32 cellular contexts compared by ENCODE assay signal in the genomic region with DNA sequence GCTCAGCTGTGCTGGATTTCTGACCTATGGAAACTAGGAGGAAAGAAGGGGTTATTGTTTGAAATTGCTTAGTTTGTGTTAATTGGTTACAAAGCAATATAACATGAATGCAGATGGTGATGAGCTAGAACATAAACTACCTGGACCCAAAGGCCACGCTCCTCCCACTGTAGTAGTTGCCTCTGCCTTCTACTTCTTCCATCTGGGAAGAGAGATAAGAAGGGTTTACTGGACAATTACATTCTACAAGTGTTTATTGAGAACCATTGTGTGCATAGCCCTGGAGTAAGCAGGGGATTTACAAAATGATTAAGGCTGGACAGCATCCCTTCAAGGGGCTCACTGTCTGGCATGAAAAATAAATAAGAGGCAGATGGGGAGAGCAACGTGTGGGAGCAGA.
"Had no signal": no experiment of that assay in that cellular context is flagged by ENCODE, and none has a peak within 500 bp of the region (broad histone marks: within the 10 kb centered on the region; RNA-seq: fewer than 3 reads in every experiment).

No MANE protein-coding gene starts in this region.

- H3K27ac Mint-ChIP-seq: activated B cell treated with CpG ODN at 0.5 μM for 24 hours; activated CD4-positive, alpha-beta memory T cell treated with anti-CD3 and anti-CD28 coated beads for 36 hours; activated CD4-positive, alpha-beta T cell treated with anti-CD3 and anti-CD28 coated beads, Interleukin-2, amount 10 ng/mL, durations not matched to agents 24 days and 14 days; activated CD8-positive, alpha-beta T cell treated with anti-CD3 and anti-CD28 coated beads for 36 hours; activated naive CD4-positive, alpha-beta T cell treated with anti-CD3 and anti-CD28 coated beads, Interleukin-2, amount 10 ng/mL, durations not matched to agents 7 days and 5 days; activated naive CD4-positive, alpha-beta T cell treated with anti-CD3 and anti-CD28 coated beads, Interleukin-2, amount 50 U/mL, for 24 hours; activated naive CD8-positive, alpha-beta T cell; activated naive CD8-positive, alpha-beta T cell treated with anti-CD3 and anti-CD28 coated beads, Interleukin-2, amount 10 ng/mL, durations not matched to agents 7 days and 5 days; activated naive CD8-positive, alpha-beta T cell treated with anti-CD3 and anti-CD28 coated beads, Interleukin-2, amount 50 U/mL, for 24 hours; activated T-cell treated with anti-CD3 and anti-CD28 coated beads, Interleukin-2, amount 50 U/mL, for 72 hours; activated T-helper 1 cell treated with anti-CD3 and anti-CD28 coated beads, Interleukin-12 subunit alpha, Interleukin-12 subunit beta, Interleukin-2, Interleukin-4 antibody, amounts not matched to agents 30 ng/mL and 10 ng/mL and 1 ng/mL, durations not matched to agents 14 hours and 24 hours and 36 hours; activated T-helper 17 cell treated with anti-CD3 and anti-CD28 coated beads, Interleukin-2, amount 50 U/mL, for 72 hours; brain; T-helper 1 cell treated with Interleukin-12 subunit alpha and Interleukin-12 subunit beta and Interleukin-4 antibody, amounts not matched to agents 30 μg/mL and 1 μg/mL, for 36 hours; T-helper 2 cell treated with Interferon-gamma antibody and Interleukin-4, amounts not matched to agents 5 μg/mL and 100 μg/mL, for 36 hours had no signal

- DNase-seq: activated B cell treated with CpG ODN at 0.5 μM for 24 hours; activated CD4-positive, alpha-beta memory T cell treated with anti-CD3 and anti-CD28 coated beads for 36 hours; activated CD4-positive, alpha-beta T cell treated with anti-CD3 and anti-CD28 coated beads for 4 hours; activated CD4-positive, alpha-beta T cell treated with anti-CD3 and anti-CD28 coated beads, Interleukin-2, amount 10 ng/mL, durations not matched to agents 24 days and 14 days; activated CD4-positive, alpha-beta T cell treated with anti-CD3 and anti-CD28 coated beads, Interleukin-2, amount 50 U/mL, for 1 hour; activated CD4-positive, alpha-beta T cell treated with anti-CD3 and anti-CD28 coated beads, Interleukin-2, amount 50 U/mL, for 4 hours; activated CD4-positive, CD25-positive, alpha-beta regulatory T cell treated with anti-CD3 and anti-CD28 coated beads, Interleukin-2, amount 50 U/mL, for 72 hours; activated CD8-positive, alpha-beta memory T cell treated with anti-CD3 and anti-CD28 coated beads, Interleukin-2, amount 50 U/mL, for 4 hours; activated CD8-positive, alpha-beta T cell treated with anti-CD3 and anti-CD28 coated beads for 36 hours; activated effector memory CD4-positive, alpha-beta T cell treated with anti-CD3 and anti-CD28 coated beads, Interleukin-2, amount 50 U/mL, for 16 hours; activated naive CD4-positive, alpha-beta T cell treated with anti-CD3 and anti-CD28 coated beads, Interleukin-2, amount 10 ng/mL, durations not matched to agents 7 days and 5 days; activated naive CD4-positive, alpha-beta T cell treated with Interleukin-2 at 50 U/mL for 16 hours; activated naive CD8-positive, alpha-beta T cell treated with anti-CD3 and anti-CD28 coated beads, Interleukin-2, amount 10 ng/mL, durations not matched to agents 7 days and 5 days; activated naive CD8-positive, alpha-beta T cell treated with anti-CD3 and anti-CD28 coated beads, Interleukin-2, amount 50 U/mL, for 24 hours; activated T-cell treated with anti-CD3 and anti-CD28 coated beads for 4 hours; activated T-cell treated with anti-CD3 and anti-CD28 coated beads, Interleukin-2, amount 50 U/mL, for 1 hour; activated T-cell treated with anti-CD3 and anti-CD28 coated beads, Interleukin-2, amount 50 U/mL, for 4 hours; activated T-cell treated with anti-CD3 and anti-CD28 coated beads, Interleukin-2, amount 50 U/mL, for 72 hours; amygdala; anterior cingulate cortex; caudate nucleus; cerebellar nuclear complex; T-helper 2 cell; T-helper 9 cell had no signal

- H3K27me3 Mint-ChIP-seq: activated B cell treated with CpG ODN at 0.5 μM for 24 hours; activated CD4-positive, alpha-beta memory T cell treated with anti-CD3 and anti-CD28 coated beads for 36 hours; activated CD4-positive, alpha-beta T cell treated with anti-CD3 and anti-CD28 coated beads, Interleukin-2, amount 10 ng/mL, durations not matched to agents 24 days and 14 days; activated CD8-positive, alpha-beta T cell treated with anti-CD3 and anti-CD28 coated beads for 36 hours; activated naive CD4-positive, alpha-beta T cell treated with anti-CD3 and anti-CD28 coated beads, Interleukin-2, amount 10 ng/mL, durations not matched to agents 7 days and 5 days; activated naive CD4-positive, alpha-beta T cell treated with anti-CD3 and anti-CD28 coated beads, Interleukin-2, amount 50 U/mL, for 24 hours; activated naive CD8-positive, alpha-beta T cell; activated naive CD8-positive, alpha-beta T cell treated with anti-CD3 and anti-CD28 coated beads, Interleukin-2, amount 10 ng/mL, durations not matched to agents 7 days and 5 days; activated naive CD8-positive, alpha-beta T cell treated with anti-CD3 and anti-CD28 coated beads, Interleukin-2, amount 50 U/mL, for 24 hours; activated T-helper 17 cell treated with anti-CD3 and anti-CD28 coated beads, Interleukin-2, amount 50 U/mL, for 72 hours; brain; central memory CD8-positive, alpha-beta T cell had no signal

- H3K9me3 Mint-ChIP-seq: activated B cell treated with CpG ODN at 0.5 μM for 24 hours; activated CD4-positive, alpha-beta memory T cell treated with anti-CD3 and anti-CD28 coated beads for 36 hours; activated CD4-positive, alpha-beta T cell treated with anti-CD3 and anti-CD28 coated beads, Interleukin-2, amount 10 ng/mL, durations not matched to agents 24 days and 14 days; activated naive CD4-positive, alpha-beta T cell treated with anti-CD3 and anti-CD28 coated beads, Interleukin-2, amount 50 U/mL, for 24 hours; activated naive CD8-positive, alpha-beta T cell treated with anti-CD3 and anti-CD28 coated beads, Interleukin-2, amount 50 U/mL, for 24 hours; activated T-cell treated with anti-CD3 and anti-CD28 coated beads, Interleukin-2, amount 50 U/mL, for 72 hours; activated T-helper 1 cell treated with anti-CD3 and anti-CD28 coated beads, Interleukin-12 subunit alpha, Interleukin-12 subunit beta, Interleukin-2, Interleukin-4 antibody, amounts not matched to agents 30 ng/mL and 10 ng/mL and 1 ng/mL, durations not matched to agents 14 hours and 24 hours and 36 hours; activated T-helper 17 cell treated with anti-CD3 and anti-CD28 coated beads, Interleukin-2, amount 50 U/mL, for 72 hours; brain; central memory CD8-positive, alpha-beta T cell; T-helper 2 cell treated with Interferon-gamma antibody and Interleukin-4, amounts not matched to agents 5 μg/mL and 100 μg/mL, for 36 hours had no signal

- H3K4me3 Mint-ChIP-seq: activated B cell treated with CpG ODN at 0.5 μM for 24 hours; activated CD4-positive, alpha-beta memory T cell treated with anti-CD3 and anti-CD28 coated beads for 36 hours; activated CD4-positive, alpha-beta T cell treated with anti-CD3 and anti-CD28 coated beads, Interleukin-2, amount 10 ng/mL, durations not matched to agents 24 days and 14 days; activated CD8-positive, alpha-beta T cell treated with anti-CD3 and anti-CD28 coated beads for 36 hours; activated naive CD4-positive, alpha-beta T cell treated with anti-CD3 and anti-CD28 coated beads, Interleukin-2, amount 10 ng/mL, durations not matched to agents 7 days and 5 days; activated naive CD4-positive, alpha-beta T cell treated with anti-CD3 and anti-CD28 coated beads, Interleukin-2, amount 50 U/mL, for 24 hours; activated naive CD8-positive, alpha-beta T cell; activated naive CD8-positive, alpha-beta T cell treated with anti-CD3 and anti-CD28 coated beads, Interleukin-2, amount 10 ng/mL, durations not matched to agents 7 days and 5 days; activated naive CD8-positive, alpha-beta T cell treated with anti-CD3 and anti-CD28 coated beads, Interleukin-2, amount 50 U/mL, for 24 hours; activated T-cell treated with anti-CD3 and anti-CD28 coated beads, Interleukin-2, amount 50 U/mL, for 4 hours; activated T-cell treated with anti-CD3 and anti-CD28 coated beads, Interleukin-2, amount 50 U/mL, for 72 hours; activated T-helper 1 cell treated with anti-CD3 and anti-CD28 coated beads, Interleukin-12 subunit alpha, Interleukin-12 subunit beta, Interleukin-2, Interleukin-4 antibody, amounts not matched to agents 30 ng/mL and 10 ng/mL and 1 ng/mL, durations not matched to agents 14 hours and 24 hours and 36 hours; activated T-helper 17 cell treated with anti-CD3 and anti-CD28 coated beads, Interleukin-2, amount 50 U/mL, for 72 hours; brain; central memory CD8-positive, alpha-beta T cell; T-helper 1 cell treated with Interleukin-12 subunit alpha and Interleukin-12 subunit beta and Interleukin-4 antibody, amounts not matched to agents 30 μg/mL and 1 μg/mL, for 36 hours; T-helper 2 cell treated with Interferon-gamma antibody and Interleukin-4, amounts not matched to agents 5 μg/mL and 100 μg/mL, for 36 hours had no signal

- H3K36me3 Mint-ChIP-seq: activated CD4-positive, alpha-beta memory T cell treated with anti-CD3 and anti-CD28 coated beads for 36 hours; activated naive CD4-positive, alpha-beta T cell treated with anti-CD3 and anti-CD28 coated beads, Interleukin-2, amount 10 ng/mL, durations not matched to agents 7 days and 5 days; activated naive CD4-positive, alpha-beta T cell treated with anti-CD3 and anti-CD28 coated beads, Interleukin-2, amount 50 U/mL, for 24 hours; activated naive CD8-positive, alpha-beta T cell; activated naive CD8-positive, alpha-beta T cell treated with anti-CD3 and anti-CD28 coated beads, Interleukin-2, amount 10 ng/mL, durations not matched to agents 7 days and 5 days; brain had no signal

- H3K4me1 Mint-ChIP-seq: activated B cell treated with CpG ODN at 0.5 μM for 24 hours; activated CD4-positive, alpha-beta T cell treated with anti-CD3 and anti-CD28 coated beads, Interleukin-2, amount 10 ng/mL, durations not matched to agents 24 days and 14 days; activated naive CD4-positive, alpha-beta T cell treated with anti-CD3 and anti-CD28 coated beads, Interleukin-2, amount 10 ng/mL, durations not matched to agents 7 days and 5 days; activated naive CD4-positive, alpha-beta T cell treated with anti-CD3 and anti-CD28 coated beads, Interleukin-2, amount 50 U/mL, for 24 hours; activated naive CD8-positive, alpha-beta T cell treated with anti-CD3 and anti-CD28 coated beads, Interleukin-2, amount 10 ng/mL, durations not matched to agents 7 days and 5 days; activated naive CD8-positive, alpha-beta T cell treated with anti-CD3 and anti-CD28 coated beads, Interleukin-2, amount 50 U/mL, for 24 hours; activated T-helper 17 cell treated with anti-CD3 and anti-CD28 coated beads, Interleukin-2, amount 50 U/mL, for 72 hours; brain; central memory CD8-positive, alpha-beta T cell had no signal
